In genomic region chr9:23343226-23343625, GRCh38 we compare ENCODE assay signal across 1 cellular context.
TF ChIP-seq lines count a peak whose summit lies in the region.

No MANE protein-coding gene starts in this region.

TF ChIP-seq in HepG2, 621 proteins besides CTCF, POLR2A, EP300 and RAD21 (continued from another document):
- no peak for TF ChIP-seq PATZ1 (CRISPR knock-in tag; IDR thresholded peaks at IDR 0.05)
